In the genomic region with DNA sequence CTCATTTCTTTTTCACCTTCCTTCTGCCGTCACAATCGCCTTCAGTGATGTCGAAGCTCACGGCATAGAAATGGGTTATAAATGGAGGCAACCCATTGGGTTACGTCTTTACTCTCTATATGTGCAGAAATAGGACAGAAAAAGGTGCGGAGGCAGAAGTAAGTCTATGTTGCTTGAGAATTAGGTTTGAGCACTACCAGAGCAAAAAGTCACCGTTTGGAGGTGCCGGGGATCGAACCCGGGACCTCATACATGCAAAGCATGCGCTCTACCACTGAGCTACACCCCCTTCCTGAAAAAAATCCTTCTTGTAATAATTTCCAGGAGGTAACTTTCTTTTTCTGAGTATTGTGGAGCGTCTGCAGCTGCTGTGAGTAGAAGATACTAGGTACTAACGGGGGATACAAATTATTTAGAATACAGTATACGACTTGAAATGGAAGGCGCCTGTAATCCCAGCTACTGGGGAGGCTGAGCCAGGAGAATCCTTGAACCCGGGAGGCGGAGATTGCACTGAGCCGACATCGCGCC, we compare ENCODE assay signal across 9 cellular contexts.
DNase-seq lines count a peak whose midpoint lies in the region; ATAC-seq and TF ChIP-seq lines count a peak whose summit lies in the region.
"Had no signal": no experiment of that assay in that cellular context is flagged by ENCODE, and none has a peak within 500 bp of the region (broad histone marks: within the 10 kb centered on the region; RNA-seq: fewer than 3 reads in every experiment).

No MANE protein-coding gene starts in this region.

- peak overlapping the region in 5 of 7 donors; percentile 3 to 94 (median 66) for H3K27ac Mint-ChIP-seq in CD4-positive, alpha-beta memory T cell
- peak overlapping the region; percentile 30 for H3K27ac Mint-ChIP-seq in HFFc6

- peaks cover 9 to 13% (median 10%) of the 10 kb centered on the region in 4 donors for H3K4me1 Mint-ChIP-seq in CD4-positive, alpha-beta memory T cell
- peaks cover 30% of the 10 kb centered on the region for H3K4me1 Mint-ChIP-seq in HFFc6 (ENCODE audit: low read depth)

- H3K36me3 ChIP-seq in CD4-positive, alpha-beta memory T cell (ENCODE audit: insufficient read depth, low read length): no peaks in the 10 kb centered on the region
- no peaks in the 10 kb centered on the region for H3K36me3 ChIP-seq in ectodermal cell (ENCODE audit: control insufficient read depth, insufficient read depth, low read length)
- H3K36me3 ChIP-seq: right lobe of liver had no signal

- peaks cover 52% of the 10 kb centered on the region for H3K27me3 ChIP-seq in CD4-positive, alpha-beta memory T cell (ENCODE audit: insufficient read depth, low read length)
- H3K27me3 ChIP-seq in ectodermal cell (ENCODE audit: control insufficient read depth, insufficient read depth, low read length, poor library complexity, severe bottlenecking): peaks cover 98% of the 10 kb centered on the region

- no peak for ATAC-seq in HG03025 (IDR thresholded peaks at IDR 0.05; ENCODE audit: low FRiP score, unreplicated experiment)

- no peak overlapping the region for H3K4me3 ChIP-seq in CD4-positive, alpha-beta memory T cell (ENCODE audit: low read length in 2 of 2)
- H3K4me3 ChIP-seq in ectodermal cell (ENCODE audit: insufficient read depth, low read depth, low read length): peak overlapping the region; percentile 57

- no peak overlapping the region for H3K27ac ChIP-seq in CD4-positive, alpha-beta memory T cell (ENCODE audit: low read depth, low read length)
- no peak overlapping the region for H3K27ac ChIP-seq in ectodermal cell (ENCODE audit: insufficient read depth, low read depth, low read length, poor library complexity, severe bottlenecking)
- H3K27ac ChIP-seq: right lobe of liver had no signal

- no peak for DNase-seq in CD4-positive, alpha-beta memory T cell
- DNase-seq in HFFc6 (peak; percentile 75), SHP77 (lab: John Stamatoyannopoulos, UW) (peak; percentile 29 to 44), pons (ENCODE audit: low spot score) (peak; percentile 15), globus pallidus (ENCODE audit: low spot score) (no peak), retina (no peak)
- DNase-seq: right lobe of liver had no signal

- TF ChIP-seq CTCF in HFFc6 (IDR thresholded peaks at IDR 0.05): no peak

- H3K27me3 Mint-ChIP-seq in CD4-positive, alpha-beta memory T cell: peaks cover 72 to 78% of the 10 kb centered on the region in 2 donors
- H3K27me3 Mint-ChIP-seq in HFFc6 (ENCODE audit: insufficient read depth): peaks cover 30% of the 10 kb centered on the region

- H3K9me3 Mint-ChIP-seq in CD4-positive, alpha-beta memory T cell: peaks cover 5 to 78% (median 68%) of the 10 kb centered on the region in 8 donors
- no peaks in the 10 kb centered on the region for H3K9me3 Mint-ChIP-seq in HFFc6

- H3K9me3 ChIP-seq in CD4-positive, alpha-beta memory T cell (ENCODE audit: control insufficient read depth in 1 of 2, low read length in 2 of 2): no peaks in the 10 kb centered on the region
- H3K9me3 ChIP-seq in ectodermal cell (ENCODE audit: control insufficient read depth, low read length): no peaks in the 10 kb centered on the region
- H3K9me3 ChIP-seq: right lobe of liver had no signal

- peaks cover 6% of the 10 kb centered on the region for H3K4me1 ChIP-seq in CD4-positive, alpha-beta memory T cell (ENCODE audit: insufficient read depth, low read length)
- peaks cover 6% of the 10 kb centered on the region for H3K4me1 ChIP-seq in ectodermal cell (ENCODE audit: control insufficient read depth, insufficient read depth, low read length)
- H3K4me1 ChIP-seq: right lobe of liver had no signal

- WGBS in ectodermal cell, 2 experiments: 7 to 10% methylated on average over 20 of the region's 20 CpGs

- peak overlapping the region in 4 of 8 donors; percentile 1 to 70 (median 20) for H3K4me3 Mint-ChIP-seq in CD4-positive, alpha-beta memory T cell
- H3K4me3 Mint-ChIP-seq in HFFc6: peak overlapping the region; percentile 93

- peaks cover 7 to 13% of the 10 kb centered on the region in 2 donors for H3K36me3 Mint-ChIP-seq in CD4-positive, alpha-beta memory T cell
- H3K36me3 Mint-ChIP-seq in HFFc6 (ENCODE audit: low read depth): no peaks in the 10 kb centered on the region

- CTCF ChIA-PET in CD4-positive, alpha-beta memory T cell (lab: Charles Lee; ENCODE audit: partially characterized antibody): no interaction called here

- intact Hi-C loops in CD4-positive, alpha-beta memory T cell (cut with micrococcal nuclease): no loop called here

- POLR2A ChIA-PET in CD4-positive, alpha-beta memory T cell (lab: Charles Lee; ENCODE audit: partially characterized antibody): no interaction called here

Comparison
In these comparisons a context has a peak if more than half of its experiments do, and no peak if none do; other contexts are left out.
1. DNase-seq: peak in HFFc6 (single experiment), SHP77 (2 of 2) and pons (single experiment); none in CD4-positive, alpha-beta memory T cell (0 of 5), globus pallidus (single experiment) and retina (single experiment).